Comparison of ENCODE assay signal across 19 cellular contexts in genomic region chr16:88831838-88832237, GRCh38. TPM values are rescaled to one million over a fixed set of nuclear protein-coding genes. Genes with fewer than 3 reads are reported as not detected.
A peak's percentile ranks its signal among the peaks of the same experiment; 100 is the strongest.
DNase-seq lines count a peak whose midpoint lies in the region; ATAC-seq, FAIRE-seq and TF ChIP-seq lines count a peak whose summit lies in the region.
"Had no signal": no experiment of that assay in that cellular context is flagged by ENCODE, and none has a peak within 500 bp of the region (broad histone marks: within the 10 kb centered on the region; RNA-seq: fewer than 3 reads in every experiment).

No MANE protein-coding gene starts in this region.

- H2BK15ac ChIP-seq in neuronal stem cell (ENCODE audit: low read length), result no peak overlapping the region

- no TSS peak for BruUV-seq in K562 (replicated peaks; lab: Mats Ljungman, UMichigan)

- H2AFZ ChIP-seq in K562 (ENCODE audit: low read depth, low read length) (no peak overlapping the region), neuronal stem cell (ENCODE audit: low read length) (no peak overlapping the region)

- no peaks in the 10 kb centered on the region for H3K27me3 Mint-ChIP-seq in HFFc6 (ENCODE audit: insufficient read depth)
- H3K27me3 Mint-ChIP-seq: activated CD4-positive, alpha-beta T cell treated with anti-CD3 and anti-CD28 coated beads for 36 hours; naive B cell had no signal

- H4K8ac ChIP-seq in neuronal stem cell (ENCODE audit: low read depth, low read length), result peak overlapping the region; percentile 43

- peak overlapping the region; percentile 66 for H2BK5ac ChIP-seq in neuronal stem cell (ENCODE audit: low read length)

- no peak overlapping the region for H3K4me2 ChIP-seq in K562 (ENCODE audit: insufficient read depth, low read length)
- no peak overlapping the region for H3K4me2 ChIP-seq in neuronal stem cell (ENCODE audit: insufficient read depth, low read length, poor library complexity, severe bottlenecking)

- TF ChIP-seq RAD21 in K562 (CRISPR knock-in tag; conservative IDR thresholded peaks at IDR 0.05 in 1 of 2, IDR thresholded peaks at IDR 0.05 in 1 of 2), result no peak; a peak in 1 of 4 replicates

- H3K4me1 Mint-ChIP-seq in HFFc6 (ENCODE audit: low read depth), result no peaks in the 10 kb centered on the region
- H3K4me1 Mint-ChIP-seq: activated CD4-positive, alpha-beta T cell treated with anti-CD3 and anti-CD28 coated beads for 36 hours; immature natural killer cell had no signal

- no peak for TF ChIP-seq EP300 in K562 (IDR thresholded peaks at IDR 0.05; ENCODE audit: low read length)

- ATAC-seq in K562 (peak; percentile 79), GM21423 (IDR thresholded peaks at IDR 0.05; ENCODE audit: unreplicated experiment) (no peak)
- ATAC-seq: activated CD4-positive, alpha-beta T cell treated with anti-CD3 and anti-CD28 coated beads for 36 hours; gastroesophageal sphincter; Right ventricle myocardium inferior had no signal

- H3K9ac ChIP-seq in K562 (ENCODE audit: insufficient read depth in 1 of 2, low read depth in 2 of 2, low read length in 2 of 2) (no peak overlapping the region), neuronal stem cell (ENCODE audit: low read depth, low read length, poor library complexity) (peak overlapping the region; percentile 81)

- no peak overlapping the region for H2BK120ac ChIP-seq in neuronal stem cell (ENCODE audit: low read depth, low read length)

- CTCF ChIA-PET in K562 (lab: Yijun Ruan, JAX; ENCODE audit: low intra/inter-chr PET ratio), result no interaction called here

- H3K18ac ChIP-seq in neuronal stem cell (ENCODE audit: low read length), result peak overlapping the region; percentile 48

- H2BK12ac ChIP-seq in neuronal stem cell (ENCODE audit: low read length), result peak overlapping the region; percentile 41

- H3K4me3 ChIP-seq in K562 (no peak overlapping the region), neuronal stem cell (ENCODE audit: low read length in 2 of 2) (no peak overlapping the region), BE2C (ENCODE audit: low read depth, low read length) (no peak overlapping the region)
- H3K4me3 ChIP-seq: gastroesophageal sphincter, lung had no signal

- no peak overlapping the region for H3K27ac Mint-ChIP-seq in HFFc6
- H3K27ac Mint-ChIP-seq: activated CD4-positive, alpha-beta T cell treated with anti-CD3 and anti-CD28 coated beads for 36 hours; immature natural killer cell; naive B cell had no signal

- no peaks in the 10 kb centered on the region for H3K79me2 ChIP-seq in K562 (ENCODE audit: control insufficient read depth, insufficient read depth, low read length)

- no peak for TF ChIP-seq POLR2A in K562 (conservative IDR thresholded peaks at IDR 0.05)

- WGBS in K562 (ENCODE audit: insufficient coverage, low coverage, missing lambda C conversion rate), result 53% methylated on average over 8 of the region's 13 CpGs
- no CpG with 5 or more reads among the region's 13 CpGs for WGBS in neuronal stem cell (ENCODE audit: extremely low coverage in 2 of 2, insufficient read length in 2 of 2, insufficient replicate concordance in 1 of 2), 2 donors

- FAIRE-seq in K562 (lab: Jason Lieb, UNC), result no peak

- POLR2A ChIA-PET in K562 (lab: Yijun Ruan, JAX), result no interaction called here

- H3K4me3 Mint-ChIP-seq in HFFc6, result no peak overlapping the region
- H3K4me3 Mint-ChIP-seq: activated CD4-positive, alpha-beta T cell treated with anti-CD3 and anti-CD28 coated beads for 36 hours; immature natural killer cell; naive B cell had no signal

- no peaks in the 10 kb centered on the region for H3K36me3 ChIP-seq in K562 (ENCODE audit: control insufficient read depth, insufficient read depth, low read length)
- H3K36me3 ChIP-seq in neuronal stem cell (replicated peaks in 1 of 2; ENCODE audit: control insufficient read depth in 2 of 2, insufficient read depth in 2 of 2, low read length in 2 of 2), result peaks cover 0 to 7% of the 10 kb centered on the region in 2 donors
- no peaks in the 10 kb centered on the region for H3K36me3 ChIP-seq in BE2C

- H3K23ac ChIP-seq in neuronal stem cell (ENCODE audit: low read depth, low read length, poor library complexity), result no peak overlapping the region

- no peaks in the 10 kb centered on the region for H3K9me1 ChIP-seq in K562 (ENCODE audit: control insufficient read depth, insufficient read depth, low read length)

- no peaks in the 10 kb centered on the region for H3K27me3 ChIP-seq in K562 (ENCODE audit: control insufficient read depth in 2 of 2, insufficient read depth in 2 of 2, low read length in 2 of 2)
- H3K27me3 ChIP-seq in neuronal stem cell (ENCODE audit: control insufficient read depth in 3 of 3, insufficient read depth in 3 of 3, low read depth in 1 of 3, low read length in 3 of 3), result no peaks in the 10 kb centered on the region
- no peaks in the 10 kb centered on the region for H3K27me3 ChIP-seq in BE2C
- H3K27me3 ChIP-seq: gastroesophageal sphincter had no signal

- peaks cover 0 to 38% of the 10 kb centered on the region in 2 experiments; a peak in 2 of 5 replicates for H3K4me1 ChIP-seq in K562 (replicated peaks in 1 of 2; ENCODE audit: control insufficient read depth in 2 of 2, insufficient read depth in 2 of 2, low read length in 2 of 2)
- H3K4me1 ChIP-seq in neuronal stem cell (ENCODE audit: control insufficient read depth in 2 of 2, insufficient read depth in 1 of 2, low read depth in 1 of 2, low read length in 2 of 2), result no peaks in the 10 kb centered on the region
- no peaks in the 10 kb centered on the region for H3K4me1 ChIP-seq in BE2C
- H3K4me1 ChIP-seq: gastroesophageal sphincter had no signal

- peak overlapping the region; percentile 37 for H2AK5ac ChIP-seq in neuronal stem cell (ENCODE audit: low read depth, low read length)

- no peak overlapping the region for H3K4ac ChIP-seq in neuronal stem cell (ENCODE audit: low read length)

- intact Hi-C loops in K562 (cut with micrococcal nuclease), result no loop called here

- H3K9me3 Mint-ChIP-seq in HFFc6, result no peaks in the 10 kb centered on the region
- H3K9me3 Mint-ChIP-seq: immature natural killer cell, naive B cell had no signal

- H4K20me1 ChIP-seq in K562 (replicated peaks; ENCODE audit: control insufficient read depth, insufficient read depth, low read length), result no peaks in the 10 kb centered on the region; the same call in 1 of the 2 replicates

- H3K27ac ChIP-seq in K562 (ENCODE audit: extremely low read depth, low read depth, low read length) (no peak overlapping the region), neuronal stem cell (replicated peaks; ENCODE audit: low read length) (no peak overlapping the region)
- H3K27ac ChIP-seq: gastroesophageal sphincter had no signal

- DNase-seq in HFFc6, result peak; percentile 8
- peak; percentile 30 to 61 (median 43) for DNase-seq in K562 (ENCODE audit: extremely low read depth in 1 of 4, low spot score in 3 of 4)
- DNase-seq in neuronal stem cell (ENCODE audit: low spot score), result no peak
- no peak for DNase-seq in BE2C
- no peak for DNase-seq in stimulated activated CD8-positive, alpha-beta memory T cell treated with anti-CD3 and anti-CD28 coated beads, Interleukin-4, amount 100 ng/mL, for 48 hours
- DNase-seq: activated CD4-positive, alpha-beta T cell treated with anti-CD3 and anti-CD28 coated beads for 36 hours; activated naive CD4-positive, alpha-beta T cell treated with Interleukin-2 at 50 U/mL for 16 hours; C1 segment of cervical spinal cord; cortex of kidney; immature natural killer cell; naive B cell; NK-92 treated with Interleukin-12 subunit alpha and Interleukin-12 subunit beta, amount 100 ng/mL, for 24 hours; stimulated activated naive CD4-positive, alpha-beta T cell treated with Interleukin-2 at 50 U/mL for 16 hours had no signal

- peaks cover 8% of the 10 kb centered on the region for H3K79me1 ChIP-seq in neuronal stem cell (ENCODE audit: low read depth, low read length)

- H3K9me3 ChIP-seq in K562 (replicated peaks; ENCODE audit: control insufficient read depth, insufficient read depth, low read depth, low read length), result no peaks in the 10 kb centered on the region
- H3K9me3 ChIP-seq in neuronal stem cell (replicated peaks in 1 of 2; ENCODE audit: control insufficient read depth in 2 of 2, insufficient read depth in 1 of 2, low read depth in 1 of 2, low read length in 2 of 2), result no peaks in the 10 kb centered on the region
- no peaks in the 10 kb centered on the region for H3K9me3 ChIP-seq in BE2C
- H3K9me3 ChIP-seq: gastroesophageal sphincter had no signal

- no peaks in the 10 kb centered on the region for H3K36me3 Mint-ChIP-seq in HFFc6 (ENCODE audit: low read depth)
- H3K36me3 Mint-ChIP-seq: naive B cell had no signal

- H3K14ac ChIP-seq in neuronal stem cell (ENCODE audit: low read length), result peak overlapping the region; percentile 71

- no peak overlapping the region for H4K91ac ChIP-seq in neuronal stem cell (ENCODE audit: low read depth, low read length, poor library complexity)

- in situ Hi-C loops in K562 (cut with MboI), result no loop called here

- TF ChIP-seq CTCF in HFFc6 (IDR thresholded peaks at IDR 0.05), result peak; percentile 29
- TF ChIP-seq CTCF in K562 (IDR thresholded peaks at IDR 0.05 in 2 of 3, conservative IDR thresholded peaks at IDR 0.05 in 1 of 3; ENCODE audit: insufficient read depth in 2 of 3, low read depth in 1 of 3, low read length in 3 of 3), result peak in 2 of 3 experiments; percentile 9 to 46; a peak in 1 of 6 replicates
- no peak for TF ChIP-seq CTCF in BE2C (IDR thresholded peaks at IDR 0.05; ENCODE audit: low read depth, low read length)

RNA-seq across cellular contexts. Expression of gene APRT, which starts 20.1 kb away (rescaled TPM):
- 100 to 1,000 TPM; 123 to 163 (median 130) TPM for total RNA-seq in HFFc6 (2021; fragmentation: NEBNext Ultra II Directional; extraction: Animal tissue kit (Norgen Biotek cat#: 25700))
- 35.4 and 135 TPM in 2 replicates for total RNA-seq in K562 (2011; cell fraction: chromatin; rRNA removed; ENCODE audit: low replicate concordance)
- total RNA-seq in K562 (2011; cell fraction: nucleolus; rRNA removed), result 138 and 183 TPM in 2 replicates
- total RNA-seq in K562 (2011; cell fraction: nucleoplasm; rRNA removed), result 82.7 and 89.3 TPM in 2 replicates
- total RNA-seq in K562 (2014; rRNA removed), result 409 and 555 TPM in 2 replicates
- 86.2 and 129 TPM in 2 replicates for total RNA-seq in K562 (2014; rRNA removed; fragmentation: Illumina TruSeq; extraction: Trizol)
- total RNA-seq in K562 (2015; rRNA removed; fragmentation: Illumina TruSeq; extraction: Trizol), result 213 and 224 TPM in 2 replicates
- 340 and 359 TPM in 2 replicates for total RNA-seq in K562 (2021)
- polyA plus RNA-seq in K562 (2011; rRNA removed), result 146 and 234 TPM in 2 replicates
- polyA plus RNA-seq in K562 (2011; cell fraction: cytosol; rRNA removed), result 130 and 287 TPM in 2 replicates
- polyA plus RNA-seq in K562 (2011; cell fraction: nucleus; rRNA removed), result 161 and 192 TPM in 2 replicates
- 290 and 337 TPM in 2 replicates for polyA plus RNA-seq in K562 (2012)
- polyA plus RNA-seq in K562 (2014; fragmentation: Illumina TruSeq; extraction: Trizol), result 94.4 and 200 TPM in 2 replicates
- 100 to 1,000 TPM in 1 of 2 experiments, 10 to 100 TPM in 1; 41.7 to 116 TPM for polyA plus RNA-seq in K562 (2014; fragmentation: Nextera tagmentation; extraction: Ambion mirVana)
- polyA plus RNA-seq in K562 (2014; rRNA removed), result 354 and 422 TPM in 2 replicates
- polyA minus RNA-seq in K562 (2011; rRNA and poly(A)+ RNA removed), result 17.6 and 29.0 TPM in 2 replicates
- polyA minus RNA-seq in K562 (2011; cell fraction: cytosol; rRNA and poly(A)+ RNA removed), result 127 and 142 TPM in 2 replicates
- polyA minus RNA-seq in K562 (2011; cell fraction: nucleus; rRNA and poly(A)+ RNA removed), result 49.9 and 62.3 TPM in 2 replicates
- 146 TPM for polyA plus RNA-seq in neuronal stem cell (2013, experiment 1 of 2)
- 150 TPM for polyA plus RNA-seq in neuronal stem cell (2013, experiment 2 of 2)
- 391 TPM for polyA plus RNA-seq in BE2C (2012; ENCODE audit: insufficient read depth, insufficient read length, low read depth)

RNA-seq across cellular contexts. Expression of gene GALNS, which starts 24.9 kb away (rescaled TPM):
- 10 to 100 TPM; 16.6 to 20.7 (median 18.2) TPM for total RNA-seq in HFFc6 (2021; fragmentation: NEBNext Ultra II Directional; extraction: Animal tissue kit (Norgen Biotek cat#: 25700))
- total RNA-seq in K562 (2011; cell fraction: chromatin; rRNA removed; ENCODE audit: low replicate concordance), result 69.8 and 180 TPM in 2 replicates
- total RNA-seq in K562 (2011; cell fraction: nucleolus; rRNA removed), result 70.5 and 71.6 TPM in 2 replicates
- total RNA-seq in K562 (2011; cell fraction: nucleoplasm; rRNA removed), result 50.8 and 56.2 TPM in 2 replicates
- total RNA-seq in K562 (2014; rRNA removed), result 3.4 and 5.4 TPM in 2 replicates
- total RNA-seq in K562 (2014; rRNA removed; fragmentation: Illumina TruSeq; extraction: Trizol), result 2.4 and 4.1 TPM in 2 replicates
- total RNA-seq in K562 (2015; rRNA removed; fragmentation: Illumina TruSeq; extraction: Trizol), result 5.6 and 5.9 TPM in 2 replicates
- total RNA-seq in K562 (2021), result 12.3 and 13.2 TPM in 2 replicates
- polyA plus RNA-seq in K562 (2011; rRNA removed), result 3.9 and 4.3 TPM in 2 replicates
- 3.9 and 9.1 TPM in 2 replicates for polyA plus RNA-seq in K562 (2011; cell fraction: cytosol; rRNA removed)
- polyA plus RNA-seq in K562 (2011; cell fraction: nucleus; rRNA removed), result 20.2 and 34.5 TPM in 2 replicates
- 11.1 and 16.0 TPM in 2 replicates for polyA plus RNA-seq in K562 (2012)
- polyA plus RNA-seq in K562 (2014; fragmentation: Illumina TruSeq; extraction: Trizol), result 6.0 and 7.0 TPM in 2 replicates
- under 1 TPM; 0.38 to 0.63 TPM for polyA plus RNA-seq in K562 (2014; fragmentation: Nextera tagmentation; extraction: Ambion mirVana)
- polyA plus RNA-seq in K562 (2014; rRNA removed), result 6.7 and 8.6 TPM in 2 replicates
- polyA minus RNA-seq in K562 (2011; rRNA and poly(A)+ RNA removed), result 1.9 and 3.7 TPM in 2 replicates
- polyA minus RNA-seq in K562 (2011; cell fraction: cytosol; rRNA and poly(A)+ RNA removed), result 3.2 and 3.3 TPM in 2 replicates
- 7.0 and 7.8 TPM in 2 replicates for polyA minus RNA-seq in K562 (2011; cell fraction: nucleus; rRNA and poly(A)+ RNA removed)
- polyA plus RNA-seq in neuronal stem cell (2013, experiment 1 of 2), result 9.6 TPM
- 9.1 TPM for polyA plus RNA-seq in neuronal stem cell (2013, experiment 2 of 2)
- 15.2 TPM for polyA plus RNA-seq in BE2C (2012; ENCODE audit: insufficient read depth, insufficient read length, low read depth)

RNA-seq across cellular contexts. Expression of gene TRAPPC2L, which starts 25.1 kb away (rescaled TPM):
- 10 to 100 TPM; 58.0 to 75.9 (median 65.6) TPM for total RNA-seq in HFFc6 (2021; fragmentation: NEBNext Ultra II Directional; extraction: Animal tissue kit (Norgen Biotek cat#: 25700))
- 43.1 and 83.7 TPM in 2 replicates for total RNA-seq in K562 (2011; cell fraction: chromatin; rRNA removed; ENCODE audit: low replicate concordance)
- total RNA-seq in K562 (2011; cell fraction: nucleolus; rRNA removed), result 64.3 and 69.7 TPM in 2 replicates
- 53.0 and 53.7 TPM in 2 replicates for total RNA-seq in K562 (2011; cell fraction: nucleoplasm; rRNA removed)
- 60.4 and 77.5 TPM in 2 replicates for total RNA-seq in K562 (2014; rRNA removed)
- 92.6 and 126 TPM in 2 replicates for total RNA-seq in K562 (2014; rRNA removed; fragmentation: Illumina TruSeq; extraction: Trizol)
- total RNA-seq in K562 (2015; rRNA removed; fragmentation: Illumina TruSeq; extraction: Trizol), result 61.1 and 69.1 TPM in 2 replicates
- 89.1 and 92.6 TPM in 2 replicates for total RNA-seq in K562 (2021)
- 124 and 163 TPM in 2 replicates for polyA plus RNA-seq in K562 (2011; rRNA removed)
- polyA plus RNA-seq in K562 (2011; cell fraction: cytosol; rRNA removed), result 94.2 and 150 TPM in 2 replicates
- 96.2 and 120 TPM in 2 replicates for polyA plus RNA-seq in K562 (2011; cell fraction: nucleus; rRNA removed)
- polyA plus RNA-seq in K562 (2012), result 69.9 and 168 TPM in 2 replicates
- 97.5 and 104 TPM in 2 replicates for polyA plus RNA-seq in K562 (2014; fragmentation: Illumina TruSeq; extraction: Trizol)
- 100 to 1,000 TPM; 345 to 398 TPM for polyA plus RNA-seq in K562 (2014; fragmentation: Nextera tagmentation; extraction: Ambion mirVana)
- polyA plus RNA-seq in K562 (2014; rRNA removed), result 92.4 and 99.1 TPM in 2 replicates
- polyA minus RNA-seq in K562 (2011; rRNA and poly(A)+ RNA removed), result 28.3 and 55.3 TPM in 2 replicates
- 24.9 and 30.9 TPM in 2 replicates for polyA minus RNA-seq in K562 (2011; cell fraction: cytosol; rRNA and poly(A)+ RNA removed)
- 30.4 and 33.3 TPM in 2 replicates for polyA minus RNA-seq in K562 (2011; cell fraction: nucleus; rRNA and poly(A)+ RNA removed)
- polyA plus RNA-seq in neuronal stem cell (2013, experiment 1 of 2), result 57.0 TPM
- 58.2 TPM for polyA plus RNA-seq in neuronal stem cell (2013, experiment 2 of 2)
- 252 TPM for polyA plus RNA-seq in BE2C (2012; ENCODE audit: insufficient read depth, insufficient read length, low read depth)

RNA-seq across cellular contexts. Expression of gene CDT1, which starts 28.2 kb away (rescaled TPM):
- 10 to 100 TPM; 13.3 to 28.2 (median 22.2) TPM for total RNA-seq in HFFc6 (2021; fragmentation: NEBNext Ultra II Directional; extraction: Animal tissue kit (Norgen Biotek cat#: 25700))
- total RNA-seq in K562 (2011; cell fraction: chromatin; rRNA removed; ENCODE audit: low replicate concordance), result 14.1 and 55.6 TPM in 2 replicates
- 67.5 and 87.8 TPM in 2 replicates for total RNA-seq in K562 (2011; cell fraction: nucleolus; rRNA removed)
- total RNA-seq in K562 (2011; cell fraction: nucleoplasm; rRNA removed), result 29.4 and 38.8 TPM in 2 replicates
- 114 and 119 TPM in 2 replicates for total RNA-seq in K562 (2014; rRNA removed)
- 3.4 and 4.4 TPM in 2 replicates for total RNA-seq in K562 (2014; rRNA removed; fragmentation: Illumina TruSeq; extraction: Trizol)
- 14.4 and 17.9 TPM in 2 replicates for total RNA-seq in K562 (2015; rRNA removed; fragmentation: Illumina TruSeq; extraction: Trizol)
- 173 and 178 TPM in 2 replicates for total RNA-seq in K562 (2021)
- 14.2 and 29.4 TPM in 2 replicates for polyA plus RNA-seq in K562 (2011; rRNA removed)
- polyA plus RNA-seq in K562 (2011; cell fraction: cytosol; rRNA removed), result 48.5 and 101 TPM in 2 replicates
- 38.4 and 58.3 TPM in 2 replicates for polyA plus RNA-seq in K562 (2011; cell fraction: nucleus; rRNA removed)
- polyA plus RNA-seq in K562 (2012), result 68.4 and 200 TPM in 2 replicates
- 9.3 and 47.1 TPM in 2 replicates for polyA plus RNA-seq in K562 (2014; fragmentation: Illumina TruSeq; extraction: Trizol)
- 1 to 10 TPM in 1 of 2 experiments, under 1 TPM in 1; 0.92 to 1.6 TPM for polyA plus RNA-seq in K562 (2014; fragmentation: Nextera tagmentation; extraction: Ambion mirVana)
- 53.6 and 65.8 TPM in 2 replicates for polyA plus RNA-seq in K562 (2014; rRNA removed)
- polyA minus RNA-seq in K562 (2011; rRNA and poly(A)+ RNA removed), result 9.8 and 10.4 TPM in 2 replicates
- polyA minus RNA-seq in K562 (2011; cell fraction: cytosol; rRNA and poly(A)+ RNA removed), result 102 and 178 TPM in 2 replicates
- 25.2 and 25.9 TPM in 2 replicates for polyA minus RNA-seq in K562 (2011; cell fraction: nucleus; rRNA and poly(A)+ RNA removed)
- polyA plus RNA-seq in neuronal stem cell (2013, experiment 1 of 2), result 40.6 TPM
- polyA plus RNA-seq in neuronal stem cell (2013, experiment 2 of 2), result 40.0 TPM
- polyA plus RNA-seq in BE2C (2012; ENCODE audit: insufficient read depth, insufficient read length, low read depth), result 27.8 TPM

RNA-seq across cellular contexts. Expression of gene PABPN1L, which starts 34.6 kb away (rescaled TPM):
- total RNA-seq in HFFc6 (2021; fragmentation: NEBNext Ultra II Directional; extraction: Animal tissue kit (Norgen Biotek cat#: 25700)), result not detected
- total RNA-seq in K562 (2011; cell fraction: chromatin; rRNA removed; ENCODE audit: low replicate concordance), result 0.46 and 2.2 TPM in 2 replicates
- total RNA-seq in K562 (2011; cell fraction: nucleolus; rRNA removed), result 0.26 and 0.50 TPM in 2 replicates
- total RNA-seq in K562 (2011; cell fraction: nucleoplasm; rRNA removed), result 0.29 and 0.99 TPM in 2 replicates
- total RNA-seq in K562 (2014; rRNA removed), result 0.32 TPM in 1 of 2 replicates, not detected in the other
- not detected in 2 replicates for total RNA-seq in K562 (2014; rRNA removed; fragmentation: Illumina TruSeq; extraction: Trizol)
- total RNA-seq in K562 (2015; rRNA removed; fragmentation: Illumina TruSeq; extraction: Trizol), result 0.19 TPM in 1 of 2 replicates, not detected in the other
- 0.29 TPM in 1 of 2 replicates, not detected in the other for total RNA-seq in K562 (2021)
- polyA plus RNA-seq in K562 (2011; rRNA removed), result not detected in 2 replicates
- not detected in 2 replicates for polyA plus RNA-seq in K562 (2011; cell fraction: cytosol; rRNA removed)
- polyA plus RNA-seq in K562 (2011; cell fraction: nucleus; rRNA removed), result 0.55 and 0.58 TPM in 2 replicates
- polyA plus RNA-seq in K562 (2012), result 0.29 and 0.71 TPM in 2 replicates
- not detected in 2 replicates for polyA plus RNA-seq in K562 (2014; fragmentation: Illumina TruSeq; extraction: Trizol)
- polyA plus RNA-seq in K562 (2014; fragmentation: Nextera tagmentation; extraction: Ambion mirVana), result not detected
- polyA plus RNA-seq in K562 (2014; rRNA removed), result 0.11 TPM in 1 of 2 replicates, not detected in the other
- not detected in 2 replicates for polyA minus RNA-seq in K562 (2011; rRNA and poly(A)+ RNA removed)
- polyA minus RNA-seq in K562 (2011; cell fraction: cytosol; rRNA and poly(A)+ RNA removed), result not detected in 2 replicates
- not detected in 2 replicates for polyA minus RNA-seq in K562 (2011; cell fraction: nucleus; rRNA and poly(A)+ RNA removed)
- not detected for polyA plus RNA-seq in neuronal stem cell (2013, experiment 1 of 2)
- not detected for polyA plus RNA-seq in neuronal stem cell (2013, experiment 2 of 2)
- not detected for polyA plus RNA-seq in BE2C (2012; ENCODE audit: insufficient read depth, insufficient read length, low read depth)
- total RNA-seq: activated CD4-positive, alpha-beta T cell treated with anti-CD3 and anti-CD28 coated beads for 36 hours; aorta; lung; Right ventricle myocardium inferior; T-helper 2 cell treated with Interferon-gamma antibody and Interleukin-4, amounts not matched to agents 100 ng/mL and 5 ng/mL, for 36 hours had no signal
- polyA plus RNA-seq: aorta, immature natural killer cell had no signal

Comparison
In these comparisons a context has a peak if more than half of its experiments do, and no peak if none do; other contexts are left out.
1. DNase-seq: peak in HFFc6 (single experiment) and K562 (4 of 4); none in neuronal stem cell (single experiment), BE2C (single experiment) and stimulated activated CD8-positive, alpha-beta memory T cell treated with anti-CD3 and anti-CD28 coated beads, Interleukin-4, amount 100 ng/mL, for 48 hours (single experiment).